Comparison of ENCODE assay signal across 1 cellular context in genomic region chr20:33386673-33387072, GRCh38.
TF ChIP-seq lines count a peak whose summit lies in the region.

No MANE protein-coding gene starts in this region.

TF ChIP-seq in A549, 52 proteins besides CTCF, POLR2A, EP300 and RAD21 (continued from another document):
- TF ChIP-seq ELK1 (IDR thresholded peaks at IDR 0.05; ENCODE audit: low read depth, low read length) (no peak), CHD4 (IDR thresholded peaks at IDR 0.05; ENCODE audit: borderline replicate concordance) (no peak)
